In the genomic region with DNA sequence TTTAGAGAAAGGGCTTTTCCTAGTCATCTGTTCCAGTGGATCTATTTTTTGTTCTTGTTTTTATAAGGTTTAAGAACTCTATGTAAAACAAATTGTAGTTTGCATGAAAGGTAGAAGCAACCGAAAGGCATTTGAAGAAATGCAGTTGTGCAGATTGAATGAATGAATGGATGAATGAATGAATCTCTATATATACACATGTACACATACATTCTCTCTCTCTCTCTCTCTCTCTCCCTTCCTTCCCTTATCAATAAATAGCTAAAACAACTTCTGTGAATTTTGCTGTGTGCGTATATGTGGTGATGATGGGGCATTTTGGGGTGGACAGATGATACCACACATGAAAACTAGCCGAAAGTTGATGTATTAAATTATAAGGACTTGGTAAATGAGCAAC, we compare ENCODE assay signal across 30 cellular contexts.
"Had no signal": no experiment of that assay in that cellular context is flagged by ENCODE, and none has a peak within 500 bp of the region (broad histone marks: within the 10 kb centered on the region; RNA-seq: fewer than 3 reads in every experiment).

No MANE protein-coding gene starts in this region.

- FAIRE-seq: small intestine, urothelium cell line had no signal

- H3K27ac Mint-ChIP-seq: natural killer cell treated with Interleukin-12 subunit alpha and Interleukin-12 subunit beta and Interleukin-15 and Interleukin-18, amount 100 ng/mL, for 72 hours; nephron progenitor cell; progenitor cell of endocrine pancreas; stimulated activated effector memory CD8-positive, alpha-beta T cell treated with anti-CD3 and anti-CD28 coated beads, Interleukin-12 subunit alpha, Interleukin-12 subunit beta, amount 100 ng/mL, for 72 hours; stimulated activated naive B cell treated with anti-CD40 and anti-IgM and Interleukin-4, amounts not matched to agents 10 μg/mL and 1 μg/mL and 100 μg/mL, for 72 hours; stimulated activated naive CD8-positive, alpha-beta T cell treated with anti-CD3 and anti-CD28 coated beads, Interleukin-15, Interleukin-2, amounts not matched to agents 100 ng/mL and 50 ng/mL, for 24 hours had no signal

- H3K4me3 ChIP-seq: ovary, psoas muscle, right lobe of liver, sigmoid colon, stomach, thoracic aorta, thyroid gland, tibial nerve, upper lobe of left lung, vagina had no signal

- H3K4me3 Mint-ChIP-seq: natural killer cell treated with Interleukin-12 subunit alpha and Interleukin-12 subunit beta and Interleukin-15 and Interleukin-18, amount 100 ng/mL, for 72 hours; nephron progenitor cell; neural crest cell; stimulated activated effector memory CD8-positive, alpha-beta T cell treated with anti-CD3 and anti-CD28 coated beads, Interleukin-12 subunit alpha, Interleukin-12 subunit beta, amount 100 ng/mL, for 72 hours; stimulated activated naive B cell treated with anti-CD40 and anti-IgM and Interleukin-4, amounts not matched to agents 10 μg/mL and 1 μg/mL and 100 μg/mL, for 72 hours; stimulated activated naive CD8-positive, alpha-beta T cell treated with anti-CD3 and anti-CD28 coated beads, Interleukin-15, Interleukin-2, amounts not matched to agents 100 ng/mL and 50 ng/mL, for 24 hours had no signal

- H3K9ac ChIP-seq: parathyroid adenoma had no signal

- H3K4me1 Mint-ChIP-seq: nephron progenitor cell; neural crest cell; stimulated activated effector memory CD8-positive, alpha-beta T cell treated with anti-CD3 and anti-CD28 coated beads, Interleukin-12 subunit alpha, Interleukin-12 subunit beta, amount 100 ng/mL, for 72 hours; stimulated activated naive B cell treated with anti-CD40 and anti-IgM and Interleukin-4, amounts not matched to agents 10 μg/mL and 1 μg/mL and 100 μg/mL, for 72 hours had no signal

- ATAC-seq: natural killer cell treated with Interleukin-12 subunit alpha and Interleukin-12 subunit beta and Interleukin-15 and Interleukin-18, amount 100 ng/mL, for 72 hours; psoas muscle; right cardiac atrium; right lobe of liver; stimulated activated effector memory CD8-positive, alpha-beta T cell treated with anti-CD3 and anti-CD28 coated beads, Interleukin-12 subunit alpha, Interleukin-12 subunit beta, amount 100 ng/mL, for 72 hours; stimulated activated naive B cell treated with anti-CD40 and anti-IgM and Interleukin-4, amounts not matched to agents 10 μg/mL and 1 μg/mL and 100 μg/mL, for 72 hours had no signal

- H3K36me3 ChIP-seq: ovary, right lobe of liver, sigmoid colon, thoracic aorta, thyroid gland, tibial nerve, upper lobe of left lung, vagina had no signal

- H3K27ac ChIP-seq: neutrophil, ovary, parathyroid adenoma, psoas muscle, right lobe of liver, sigmoid colon, stomach, thoracic aorta, thyroid gland, tibial nerve, upper lobe of left lung, vagina had no signal

- H3K27me3 Mint-ChIP-seq: natural killer cell treated with Interleukin-12 subunit alpha and Interleukin-12 subunit beta and Interleukin-15 and Interleukin-18, amount 100 ng/mL, for 72 hours; progenitor cell of endocrine pancreas; stimulated activated naive B cell treated with anti-CD40 and anti-IgM and Interleukin-4, amounts not matched to agents 10 μg/mL and 1 μg/mL and 100 μg/mL, for 72 hours; stimulated activated naive CD8-positive, alpha-beta T cell treated with anti-CD3 and anti-CD28 coated beads, Interleukin-15, Interleukin-2, amounts not matched to agents 100 ng/mL and 50 ng/mL, for 24 hours had no signal

- H2AFZ ChIP-seq: parathyroid adenoma had no signal

- H3K79me2 ChIP-seq: parathyroid adenoma had no signal

- H3K27me3 ChIP-seq: neutrophil, ovary, right lobe of liver, sigmoid colon, stomach, thyroid gland, tibial nerve, upper lobe of left lung, vagina had no signal

- H3K9me3 Mint-ChIP-seq: natural killer cell treated with Interleukin-12 subunit alpha and Interleukin-12 subunit beta and Interleukin-15 and Interleukin-18, amount 100 ng/mL, for 72 hours; nephron progenitor cell; neural crest cell; stimulated activated effector memory CD8-positive, alpha-beta T cell treated with anti-CD3 and anti-CD28 coated beads, Interleukin-12 subunit alpha, Interleukin-12 subunit beta, amount 100 ng/mL, for 72 hours; stimulated activated naive B cell treated with anti-CD40 and anti-IgM and Interleukin-4, amounts not matched to agents 10 μg/mL and 1 μg/mL and 100 μg/mL, for 72 hours; stimulated activated naive CD8-positive, alpha-beta T cell treated with anti-CD3 and anti-CD28 coated beads, Interleukin-15, Interleukin-2, amounts not matched to agents 100 ng/mL and 50 ng/mL, for 24 hours had no signal

- H3K4me1 ChIP-seq: parathyroid adenoma, psoas muscle, right lobe of liver, sigmoid colon, stomach, thyroid gland, tibial nerve, upper lobe of left lung, vagina had no signal

- H3K9me3 ChIP-seq: neutrophil, ovary, psoas muscle, right lobe of liver, sigmoid colon, stomach, thoracic aorta, thyroid gland, tibial nerve, upper lobe of left lung, vagina had no signal

- DNase-seq: nephron progenitor cell; nucleus accumbens; ovary; posterior cingulate gyrus; psoas muscle; right cardiac atrium; right lobe of liver; sigmoid colon; small intestine; stimulated activated CD4-positive, alpha-beta T cell treated with anti-CD3 and anti-CD28 coated beads, Interleukin-15, amount 100 ng/mL, for 24 hours; stimulated activated CD4-positive, alpha-beta T cell treated with anti-CD3 and anti-CD28 coated beads, Interleukin-2, amount 100 ng/mL, for 24 hours; stimulated activated CD4-positive, alpha-beta T cell treated with anti-CD3 and anti-CD28 coated beads, Interleukin-2, amount 100 ng/mL, for 48 hours; stimulated activated CD4-positive, alpha-beta T cell treated with anti-CD3 and anti-CD28 coated beads, Interleukin-4, amount 100 ng/mL, for 24 hours; stimulated activated naive B cell treated with anti-CD40 and anti-IgM and Interleukin-4, amounts not matched to agents 10 μg/mL and 1 μg/mL and 100 μg/mL, for 72 hours; stimulated activated naive CD4-positive, alpha-beta T cell treated with Interleukin-2 at 50 U/mL for 16 hours; stomach; thyroid gland; trophoblast cell; upper lobe of left lung had no signal

- H3K36me3 Mint-ChIP-seq: stimulated activated naive B cell treated with anti-CD40 and anti-IgM and Interleukin-4, amounts not matched to agents 10 μg/mL and 1 μg/mL and 100 μg/mL, for 72 hours had no signal
